Comparison of ENCODE assay signal across 1 cellular context in genomic region chr3:8529738-8530525, GRCh38.
TF ChIP-seq lines count a peak whose summit lies in the region.

No MANE protein-coding gene starts in this region.

TF ChIP-seq in SK-N-SH, 30 proteins besides CTCF, POLR2A, EP300 and RAD21 (continued from another document):
- TF ChIP-seq USF1 (IDR thresholded peaks at IDR 0.05; ENCODE audit: borderline replicate concordance, low read depth): no peak
- TF ChIP-seq PBX3 (IDR thresholded peaks at IDR 0.05): no peak
- TF ChIP-seq REST (IDR thresholded peaks at IDR 0.05; ENCODE audit: low read depth, low read length): no peak
- no peak for TF ChIP-seq MEF2A (IDR thresholded peaks at IDR 0.05; ENCODE audit: borderline replicate concordance, low read depth)
- TF ChIP-seq MAX (IDR thresholded peaks at IDR 0.05; ENCODE audit: low read depth): no peak
- no peak for TF ChIP-seq USF2 (IDR thresholded peaks at IDR 0.05; ENCODE audit: borderline replicate concordance, low read depth, low read length)
- no peak for TF ChIP-seq GABPA (IDR thresholded peaks at IDR 0.05; ENCODE audit: low read depth)
- TF ChIP-seq JUND (IDR thresholded peaks at IDR 0.05): peak; percentile 50
- TF ChIP-seq SIN3A (IDR thresholded peaks at IDR 0.05; ENCODE audit: borderline replicate concordance, low read depth, low read length): no peak
TF ChIP-seq in SK-N-SH: peak in this region for 4.
